ENCODE assay signal across 8 cellular contexts in genomic region chr4:169619958-169620845, GRCh38. TPM values are rescaled to one million over a fixed set of nuclear protein-coding genes. Genes with fewer than 3 reads are reported as not detected.
DNase-seq lines count a peak whose midpoint lies in the region; ATAC-seq and TF ChIP-seq lines count a peak whose summit lies in the region.

Gene CLCN3 (plus strand): TSS chr4:169620578. CDS start chr4:169635929, 15,351 bp downstream.

- CTCF ChIA-PET in BJ (lab: Yijun Ruan, JAX), result interaction anchor here (0.6 to 2.5 kb wide), 13 partner anchors 7 to 304 kb away, joined by 3 to 6 read pairs (median 3); partner anchors contain the start of gene NEK1

- H3K36me3 Mint-ChIP-seq in activated CD4-positive, alpha-beta T cell treated with anti-CD3 and anti-CD28 coated beads, Interleukin-2, amount 10 ng/mL, durations not matched to agents 24 days and 14 days (ENCODE audit: low read depth), result peaks cover 3% of the 10 kb centered on the region

- H3K4me3 ChIP-seq in BJ (ENCODE audit: low read depth, low read length) (peak within 1 kb of the TSS; percentile 83), colonic mucosa (peak within 1 kb of the TSS; percentile 67)

- peak within 1 kb of the TSS; percentile 99 for H3K27ac Mint-ChIP-seq in activated CD4-positive, alpha-beta T cell treated with anti-CD3 and anti-CD28 coated beads, Interleukin-2, amount 10 ng/mL, durations not matched to agents 24 days and 14 days

- DNase-seq in BJ (ENCODE audit: low read depth) (peak; percentile 80), NCI-H526 treated with DMSO at 0.1 percent for 48 hours (lab: John Stamatoyannopoulos, UW) (peak; percentile 95), colonic mucosa (peak; percentile 99), kidney tubule cell (ENCODE audit: low spot score) (peak; percentile 99)
- DNase-seq in activated CD4-positive, alpha-beta T cell treated with anti-CD3 and anti-CD28 coated beads, Interleukin-2, amount 10 ng/mL, durations not matched to agents 24 days and 14 days, result peak; percentile 97
- peak; percentile 69 to 88 (median 80) for DNase-seq in stimulated activated CD4-positive, alpha-beta T cell treated with anti-CD3 and anti-CD28 coated beads, Interleukin-1b, Interleukin-23, amount 100 ng/mL, for 24 hours (ENCODE audit: low read depth in 4 of 4, low spot score in 1 of 4)

- no peaks in the 10 kb centered on the region for H3K27me3 ChIP-seq in BJ (ENCODE audit: control insufficient read depth, insufficient read depth, low read length)
- no peaks in the 10 kb centered on the region for H3K27me3 ChIP-seq in colonic mucosa

- H3K36me3 ChIP-seq in BJ (ENCODE audit: control insufficient read depth, insufficient read depth, low read length) (no peaks in the 10 kb centered on the region), colonic mucosa (no peaks in the 10 kb centered on the region)

- ATAC-seq in GM19324 (IDR thresholded peaks at IDR 0.05; ENCODE audit: low FRiP score, unreplicated experiment), result peak; percentile 99
- ATAC-seq in HG03469 (IDR thresholded peaks at IDR 0.05; ENCODE audit: unreplicated experiment), result peak; percentile 79

- H3K4me1 ChIP-seq in colonic mucosa, result no peaks in the 10 kb centered on the region

- peaks cover 50% of the 10 kb centered on the region for H3K4me1 Mint-ChIP-seq in activated CD4-positive, alpha-beta T cell treated with anti-CD3 and anti-CD28 coated beads, Interleukin-2, amount 10 ng/mL, durations not matched to agents 24 days and 14 days

- intact Hi-C loops in activated CD4-positive, alpha-beta T cell treated with anti-CD3 and anti-CD28 coated beads, Interleukin-2, amount 10 ng/mL, durations not matched to agents 24 days and 14 days (cut with micrococcal nuclease), result loop anchor here (1.0 to 10.0 kb wide), 2 partner anchors 8 to 205 kb away; partner anchors contain the start of gene NEK1
- intact Hi-C loops in colonic mucosa (cut with DNase I), result loop anchor here (5.0 to 10.0 kb wide), 4 partner anchors 42 to 405 kb away; partner anchors contain the start of genes HPF1 and MFAP3L

- H3K27me3 Mint-ChIP-seq in activated CD4-positive, alpha-beta T cell treated with anti-CD3 and anti-CD28 coated beads, Interleukin-2, amount 10 ng/mL, durations not matched to agents 24 days and 14 days, result no peaks in the 10 kb centered on the region

- H3K9ac ChIP-seq in colonic mucosa (ENCODE audit: low read depth in 2 of 2, low read length in 2 of 2), result peak within 1 kb of the TSS; percentile 94 to 99

- peak within 1 kb of the TSS; percentile 96 for H3K27ac ChIP-seq in colonic mucosa

- H3K4me3 Mint-ChIP-seq in activated CD4-positive, alpha-beta T cell treated with anti-CD3 and anti-CD28 coated beads, Interleukin-2, amount 10 ng/mL, durations not matched to agents 24 days and 14 days, result peak within 1 kb of the TSS; percentile 100

- TF ChIP-seq CTCF in BJ (IDR thresholded peaks at IDR 0.05; ENCODE audit: insufficient read depth, low read depth, low read length) (no peak), colonic mucosa (IDR thresholded peaks at IDR 0.05) (no peak)

- POLR2A ChIA-PET in BJ (lab: Charles Lee), result no interaction called here

- H3K9me3 Mint-ChIP-seq in activated CD4-positive, alpha-beta T cell treated with anti-CD3 and anti-CD28 coated beads, Interleukin-2, amount 10 ng/mL, durations not matched to agents 24 days and 14 days, result no peaks in the 10 kb centered on the region

- H3K9me3 ChIP-seq in colonic mucosa, result no peaks in the 10 kb centered on the region

RNA-seq across cellular contexts. Expression of gene CLCN3, which starts in this region (rescaled TPM):
- polyA plus RNA-seq in BJ (2011; rRNA removed), result 12.4 and 21.2 TPM in 2 replicates
- 15.8 and 18.5 TPM in 2 replicates for polyA minus RNA-seq in BJ (2011; rRNA and poly(A)+ RNA removed)
- total RNA-seq in activated CD4-positive, alpha-beta T cell treated with anti-CD3 and anti-CD28 coated beads, Interleukin-2, amount 10 ng/mL, durations not matched to agents 24 days and 14 days, result 26.6 and 28.1 TPM in 2 replicates
- total RNA-seq in colonic mucosa, result 100 to 1,000 TPM; 137 to 148 TPM

Comparison
In these comparisons a context has a peak if more than half of its experiments do, and no peak if none do; other contexts are left out.
1. Peak in every context shown above with its lines: DNase-seq, ATAC-seq, H3K4me3 ChIP-seq and H3K27ac ChIP-seq.